13 cellular contexts compared by ENCODE assay signal in the genomic region with DNA sequence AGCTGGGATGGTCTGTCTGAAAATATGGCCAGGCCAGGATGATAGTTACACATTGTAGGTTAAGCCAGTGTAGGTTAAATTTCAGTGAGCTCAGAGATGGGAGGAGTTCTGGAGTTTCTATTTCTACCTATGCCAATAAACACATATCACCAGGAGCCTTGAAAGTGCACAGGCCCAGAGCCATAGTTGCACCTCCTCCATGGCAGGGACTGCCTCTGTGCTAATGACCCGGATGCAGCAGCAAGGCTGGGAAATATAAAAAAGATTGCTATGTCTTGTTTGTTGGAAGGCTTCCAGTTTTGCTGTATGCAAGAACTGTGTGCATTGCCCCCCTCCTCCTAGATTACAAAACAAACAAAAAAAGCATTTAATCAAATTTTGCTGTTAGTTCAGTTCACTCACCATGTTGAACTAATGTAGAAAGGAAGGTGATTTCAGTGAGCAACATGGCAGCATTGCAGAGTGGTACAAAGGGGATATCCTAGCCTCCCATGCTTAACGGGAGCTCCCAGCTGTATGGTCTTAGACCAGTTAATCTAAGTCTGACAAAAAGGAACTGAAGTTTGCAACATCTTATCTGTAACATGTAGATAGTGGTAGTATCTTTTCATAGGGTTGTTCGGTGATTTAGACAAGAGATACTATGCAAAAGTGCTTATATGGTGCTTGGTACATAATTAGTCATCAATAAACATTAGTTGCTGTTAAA.
"Had no signal": no experiment of that assay in that cellular context is flagged by ENCODE, and none has a peak within 500 bp of the region (broad histone marks: within the 10 kb centered on the region; RNA-seq: fewer than 3 reads in every experiment).

No MANE protein-coding gene starts in this region.

- H3K4me1 Mint-ChIP-seq: activated T-helper 17 cell treated with anti-CD3 and anti-CD28 coated beads, Interleukin-2, amount 50 U/mL, for 72 hours had no signal

- H3K27ac Mint-ChIP-seq: activated naive CD4-positive, alpha-beta T cell treated with anti-CD3 and anti-CD28 coated beads for 36 hours; activated T-helper 17 cell treated with anti-CD3 and anti-CD28 coated beads, Interleukin-2, amount 50 U/mL, for 72 hours; effector memory CD8-positive, alpha-beta T cell; natural killer cell treated with Interleukin-12 subunit alpha and Interleukin-12 subunit beta and Interleukin-15 and Interleukin-18, amount 100 ng/mL, for 72 hours had no signal

- H3K4me3 Mint-ChIP-seq: activated naive CD4-positive, alpha-beta T cell treated with anti-CD3 and anti-CD28 coated beads for 36 hours; activated T-helper 17 cell treated with anti-CD3 and anti-CD28 coated beads, Interleukin-2, amount 50 U/mL, for 72 hours; effector memory CD8-positive, alpha-beta T cell; natural killer cell treated with Interleukin-12 subunit alpha and Interleukin-12 subunit beta and Interleukin-15 and Interleukin-18, amount 100 ng/mL, for 72 hours had no signal

- H3K9me3 Mint-ChIP-seq: activated naive CD4-positive, alpha-beta T cell treated with anti-CD3 and anti-CD28 coated beads for 36 hours; natural killer cell treated with Interleukin-12 subunit alpha and Interleukin-12 subunit beta and Interleukin-15 and Interleukin-18, amount 100 ng/mL, for 72 hours had no signal

- H3K27me3 Mint-ChIP-seq: effector memory CD8-positive, alpha-beta T cell; natural killer cell treated with Interleukin-12 subunit alpha and Interleukin-12 subunit beta and Interleukin-15 and Interleukin-18, amount 100 ng/mL, for 72 hours had no signal

- H3K36me3 Mint-ChIP-seq: natural killer cell treated with Interleukin-12 subunit alpha and Interleukin-12 subunit beta and Interleukin-15 and Interleukin-18, amount 100 ng/mL, for 72 hours had no signal

- DNase-seq: activated CD4-positive, CD25-positive, alpha-beta regulatory T cell treated with anti-CD3 and anti-CD28 coated beads, Interleukin-2, amount 50 U/mL, for 72 hours; activated naive CD4-positive, alpha-beta T cell treated with anti-CD3 and anti-CD28 coated beads for 36 hours; activated T-cell treated with anti-CD3 and anti-CD28 coated beads for 4 hours; dermis blood vessel endothelial cell; effector memory CD8-positive, alpha-beta T cell; foreskin melanocyte; kidney glomerular epithelial cell; posterior cingulate gyrus; stimulated activated CD4-positive, alpha-beta T cell treated with anti-CD3 and anti-CD28 coated beads, Interleukin-2, amount 100 ng/mL, for 48 hours; stimulated activated naive CD4-positive, alpha-beta T cell had no signal

- FAIRE-seq: bronchial epithelial cell had no signal
